Comparison of ENCODE assay signal across 8 cellular contexts in the genomic region with DNA sequence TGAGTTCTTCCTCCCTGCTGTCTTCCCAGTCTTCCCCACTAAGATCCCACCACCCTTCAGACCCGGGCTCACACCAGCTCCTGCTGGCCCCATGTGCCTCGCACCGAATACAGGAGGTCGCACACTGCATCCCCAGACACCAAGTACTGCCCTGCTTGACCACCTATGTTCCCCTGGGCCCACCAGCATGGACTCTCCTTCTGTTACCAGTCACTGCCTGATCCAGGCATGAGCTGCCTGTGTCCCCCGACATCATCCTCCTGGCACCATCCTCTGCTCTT.
DNase-seq lines count a peak whose midpoint lies in the region; ATAC-seq and TF ChIP-seq lines count a peak whose summit lies in the region.

No MANE protein-coding gene starts in this region.

- no peaks in the 10 kb centered on the region for H3K27me3 ChIP-seq in AG04450 (ENCODE audit: control insufficient read depth, insufficient read depth, low read length)

- POLR2A ChIA-PET in AG04450 (lab: Yijun Ruan, JAX) = interaction anchor here (0.9 to 2.8 kb wide), 8 partner anchors 14 to 52 kb away, joined by 3 to 12 read pairs (median 6); no protein-coding TSS in a partner anchor

- H3K9me3 ChIP-seq in AG04450 (ENCODE audit: control insufficient read depth, insufficient read depth, low read length) = no peaks in the 10 kb centered on the region

- CTCF ChIA-PET in AG04450 (lab: Charles Lee) = interaction anchor here (0.8 to 10.9 kb wide), 6 partner anchors 35 to 485 kb away, joined by 3 to 132 read pairs (median 6); no protein-coding TSS in a partner anchor

- peak overlapping the region; percentile 93 for H3K27ac ChIP-seq in AG04450 (ENCODE audit: low read depth, low read length)

- ATAC-seq in GM21381 (IDR thresholded peaks at IDR 0.05; ENCODE audit: unreplicated experiment) = peak; percentile 4
- ATAC-seq in HG03575 (IDR thresholded peaks at IDR 0.05; ENCODE audit: extremely low read depth, insufficient number of reproducible peaks, low FRiP score, unreplicated experiment) = peak; percentile 2

- TF ChIP-seq CTCF in AG04450 (IDR thresholded peaks at IDR 0.05; ENCODE audit: low read depth, low read length) (no peak), fibroblast of mammary gland (conservative IDR thresholded peaks at IDR 0.05; ENCODE audit: control insufficient read depth, insufficient read depth, low read depth, low read length) (no peak), GM13977 (IDR thresholded peaks at IDR 0.05; ENCODE audit: extremely low read depth, insufficient read depth, missing control alignments) (no peak)

- DNase-seq in AG04450 (ENCODE audit: low read depth, low spot score) (no peak), fibroblast of mammary gland (ENCODE audit: low read depth) (no peak), cardiac septum (ENCODE audit: low spot score) (no peak), D341Med (ENCODE audit: low spot score) (no peak), GM13977 (ENCODE audit: low spot score) (no peak), NCI-H187 (lab: John Stamatoyannopoulos, UW) (no peak)

- in situ Hi-C loops in GM13977 (cut with MboI; ENCODE audit: low pct_unique_long_range_greater_than_20kb, low sequenced_read_pairs, unreplicated experiment) = loop anchor here (10.0 kb wide), 1 partner anchor 403 kb away; no protein-coding TSS in a partner anchor

- intact Hi-C loops in cardiac septum (cut with DNase I) = no loop called here

- H3K4me3 ChIP-seq in AG04450 (ENCODE audit: low read depth, low read length) = no peak overlapping the region
- H3K4me3 ChIP-seq in fibroblast of mammary gland (ENCODE audit: control insufficient read depth, low read depth, low read length) = peak overlapping the region; percentile 19
